In genomic region chr10:97575101-97575668, GRCh38 we compare ENCODE assay signal across 1 cellular context.
TF ChIP-seq lines count a peak whose summit lies in the region.

No MANE protein-coding gene starts in this region.

TF ChIP-seq in endothelial cell of umbilical vein, 7 proteins besides CTCF, POLR2A, EP300 and RAD21:
- TF ChIP-seq EZH2 (IDR thresholded peaks at IDR 0.05; ENCODE audit: borderline replicate concordance, low read depth, low read length, severe bottlenecking): no peak
- TF ChIP-seq FOS (IDR thresholded peaks at IDR 0.05; ENCODE audit: borderline replicate concordance, insufficient read depth, low read length): no peak
- no peak for TF ChIP-seq JUN (IDR thresholded peaks at IDR 0.05; ENCODE audit: borderline replicate concordance, insufficient read depth, insufficient read length, low read depth)
- no peak for TF ChIP-seq MAX (IDR thresholded peaks at IDR 0.05; ENCODE audit: insufficient read depth, insufficient read length)
- no peak for TF ChIP-seq POLR2AphosphoS5 (IDR thresholded peaks at IDR 0.05; ENCODE audit: insufficient read depth, low read depth, low read length)
- no peak for TF ChIP-seq MYC (IDR thresholded peaks at IDR 0.05; ENCODE audit: low read depth, low read length)
- TF ChIP-seq GATA2 (IDR thresholded peaks at IDR 0.05; ENCODE audit: insufficient read depth, insufficient read length, low read depth, low read length): no peak
